Comparison of ENCODE assay signal across 25 cellular contexts in genomic region chr11:129237456-129237855, GRCh38. TPM values are rescaled to one million over a fixed set of nuclear protein-coding genes. Genes with fewer than 3 reads are reported as not detected.
DNase-seq lines count a peak whose midpoint lies in the region; ATAC-seq and TF ChIP-seq lines count a peak whose summit lies in the region.
"Had no signal": no experiment of that assay in that cellular context is flagged by ENCODE, and none has a peak within 500 bp of the region (broad histone marks: within the 10 kb centered on the region; RNA-seq: fewer than 3 reads in every experiment).

No MANE protein-coding gene starts in this region.

- H3K36me3 ChIP-seq in endodermal cell (ENCODE audit: control insufficient read depth, insufficient read depth, low read length), result peaks cover 13% of the 10 kb centered on the region
- H3K36me3 ChIP-seq: BE2C had no signal

- no peaks in the 10 kb centered on the region for H3K4me1 Mint-ChIP-seq in activated naive CD4-positive, alpha-beta T cell treated with anti-CD3 and anti-CD28 coated beads, Interleukin-2, amount 50 U/mL, for 24 hours
- H3K4me1 Mint-ChIP-seq in endodermal cell, result peaks cover 29% of the 10 kb centered on the region
- H3K4me1 Mint-ChIP-seq in type B pancreatic cell (ENCODE audit: unreplicated experiment), result peaks cover 7% of the 10 kb centered on the region
- H3K4me1 Mint-ChIP-seq: CD14-positive monocyte; CD8-positive, alpha-beta memory T cell had no signal

- no peak overlapping the region for H3K4me3 ChIP-seq in endodermal cell (ENCODE audit: low read length)
- H3K4me3 ChIP-seq: SK-N-MC had no signal

- no peak overlapping the region for H3K9ac ChIP-seq in endodermal cell (ENCODE audit: extremely low read depth, low read length, poor library complexity, severe bottlenecking)

- H3K9me3 ChIP-seq in endodermal cell (ENCODE audit: control insufficient read depth, low read length), result peaks cover 16% of the 10 kb centered on the region
- H3K9me3 ChIP-seq: BE2C had no signal

- DNase-seq in activated naive CD4-positive, alpha-beta T cell treated with anti-CD3 and anti-CD28 coated beads, Interleukin-2, amount 50 U/mL, for 16 hours, result no peak
- DNase-seq in endodermal cell (no peak), myocyte (ENCODE audit: low read depth) (peak; percentile 25), type B pancreatic cell (ENCODE audit: extremely low spot score, unreplicated experiment) (no peak), NOMO-1 (lab: John Stamatoyannopoulos, UW; ENCODE audit: unreplicated experiment in 2 of 2) (no peak), AG08396 (ENCODE audit: low spot score) (no peak)
- DNase-seq: BE2C; Calu3; CD8-positive, alpha-beta memory T cell; DND-41; NCI-H1048; NCI-H1694; NCI-H2081; NCI-H2227 treated with DMSO at 0.1 percent for 48 hours; NCI-H510A; NCI-H69; SHP77 treated with DMSO at 0.1 percent for 48 hours had no signal

- WGBS in endodermal cell (ENCODE audit: insufficient coverage in 1 of 2, insufficient read length in 1 of 2), 2 experiments, result 77 to 81% methylated on average over 4 of the region's 4 CpGs

- ATAC-seq in GM18870 (IDR thresholded peaks at IDR 0.05; ENCODE audit: unreplicated experiment), result no peak
- ATAC-seq: Panc1 had no signal

- no peaks in the 10 kb centered on the region for H3K4me1 ChIP-seq in endodermal cell (ENCODE audit: control insufficient read depth, insufficient read depth, low read length)
- H3K4me1 ChIP-seq: BE2C had no signal

- no peaks in the 10 kb centered on the region for H3K27me3 Mint-ChIP-seq in activated naive CD4-positive, alpha-beta T cell treated with anti-CD3 and anti-CD28 coated beads, Interleukin-2, amount 50 U/mL, for 24 hours
- peaks cover 4% of the 10 kb centered on the region for H3K27me3 Mint-ChIP-seq in endodermal cell (ENCODE audit: insufficient read depth)
- H3K27me3 Mint-ChIP-seq in type B pancreatic cell, result no peaks in the 10 kb centered on the region

- H3K4me3 Mint-ChIP-seq in activated naive CD4-positive, alpha-beta T cell treated with anti-CD3 and anti-CD28 coated beads, Interleukin-2, amount 50 U/mL, for 24 hours, result no peak overlapping the region
- H3K4me3 Mint-ChIP-seq in endodermal cell (no peak overlapping the region), type B pancreatic cell (no peak overlapping the region)
- H3K4me3 Mint-ChIP-seq: CD14-positive monocyte; CD8-positive, alpha-beta memory T cell had no signal

- H3K27ac Mint-ChIP-seq in activated naive CD4-positive, alpha-beta T cell treated with anti-CD3 and anti-CD28 coated beads, Interleukin-2, amount 50 U/mL, for 24 hours, result peak overlapping the region; percentile 30
- H3K27ac Mint-ChIP-seq in endodermal cell (peak overlapping the region; percentile 70), type B pancreatic cell (peak overlapping the region; percentile 76)
- H3K27ac Mint-ChIP-seq: CD8-positive, alpha-beta memory T cell had no signal

- H3K36me3 Mint-ChIP-seq in activated naive CD4-positive, alpha-beta T cell treated with anti-CD3 and anti-CD28 coated beads, Interleukin-2, amount 50 U/mL, for 24 hours, result peaks cover 1% of the 10 kb centered on the region
- H3K36me3 Mint-ChIP-seq in endodermal cell (ENCODE audit: low read depth), result peaks cover 14% of the 10 kb centered on the region
- peaks cover 20% of the 10 kb centered on the region for H3K36me3 Mint-ChIP-seq in type B pancreatic cell

- TF ChIP-seq CTCF in endodermal cell (conservative IDR thresholded peaks at IDR 0.05) (no peak), type B pancreatic cell (conservative IDR thresholded peaks at IDR 0.05) (no peak)

- H3K27ac ChIP-seq in endodermal cell (ENCODE audit: low read depth, low read length), result no peak overlapping the region
- H3K27ac ChIP-seq: 22Rv1, HL-60, SK-N-MC had no signal

- H3K27me3 ChIP-seq in endodermal cell (ENCODE audit: control insufficient read depth, insufficient read depth, low read length, poor library complexity, severe bottlenecking), result peaks cover 6% of the 10 kb centered on the region
- H3K27me3 ChIP-seq: BE2C had no signal

- no peaks in the 10 kb centered on the region for H3K9me3 Mint-ChIP-seq in activated naive CD4-positive, alpha-beta T cell treated with anti-CD3 and anti-CD28 coated beads, Interleukin-2, amount 50 U/mL, for 24 hours
- no peaks in the 10 kb centered on the region for H3K9me3 Mint-ChIP-seq in endodermal cell
- H3K9me3 Mint-ChIP-seq in type B pancreatic cell, result peaks cover 15% of the 10 kb centered on the region

RNA-seq across cellular contexts. Expression of gene ARHGAP32, which starts 45.3 kb away (rescaled TPM):
- total RNA-seq in endodermal cell (10 to 100 TPM; 36.4 to 65.8 TPM), myocyte (10.2 and 10.4 TPM in 2 replicates), type B pancreatic cell (ENCODE audit: low replicate concordance) (41.6 and 50.7 TPM in 2 replicates)
- 28.4 TPM for polyA plus RNA-seq in endodermal cell (2013, experiment 1 of 2)
- polyA plus RNA-seq in endodermal cell (2013, experiment 2 of 2), result 25.8 TPM
- polyA plus RNA-seq in myocyte (2012), result 6.7 TPM
- total RNA-seq: OCI-LY7 had no signal
